Comparison of ENCODE assay signal across 2 cellular contexts in the genomic region with DNA sequence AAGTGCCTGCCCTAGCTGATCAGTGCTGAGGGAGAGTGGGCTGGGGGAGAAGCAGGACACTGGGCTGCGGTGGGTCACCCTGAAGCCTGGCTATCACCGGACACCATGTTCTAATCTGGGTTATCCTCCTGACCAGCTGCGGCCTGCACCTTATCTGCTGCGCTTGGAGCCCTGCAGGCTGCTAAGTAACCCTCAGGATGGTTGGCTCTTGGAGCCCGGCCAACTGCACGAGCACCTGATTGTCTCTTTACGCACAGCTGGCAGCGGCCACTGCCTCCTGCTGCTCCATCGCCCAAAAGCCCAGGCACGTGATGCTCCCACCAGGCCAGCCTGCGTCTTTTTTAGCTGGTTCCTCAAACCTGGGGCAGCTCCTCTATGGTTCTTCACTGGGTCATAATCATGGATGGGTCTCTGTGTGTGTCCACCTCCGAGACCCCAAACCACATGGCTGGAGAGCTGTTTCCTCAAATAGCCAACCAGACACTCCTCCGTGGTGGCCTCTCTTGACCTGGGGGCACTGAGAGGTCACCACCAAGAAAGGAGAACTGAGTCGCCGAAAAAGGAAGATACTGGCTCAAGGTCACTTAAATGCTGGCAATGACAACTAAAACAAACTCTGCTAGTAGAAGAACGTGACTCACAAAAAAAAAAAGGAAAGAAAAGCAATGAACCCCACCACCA.
TF ChIP-seq lines count a peak whose summit lies in the region.

No MANE protein-coding gene starts in this region.

TF ChIP-seq in Ishikawa, 13 proteins besides CTCF, POLR2A, EP300 and RAD21:
- TF ChIP-seq, protein P1, sequence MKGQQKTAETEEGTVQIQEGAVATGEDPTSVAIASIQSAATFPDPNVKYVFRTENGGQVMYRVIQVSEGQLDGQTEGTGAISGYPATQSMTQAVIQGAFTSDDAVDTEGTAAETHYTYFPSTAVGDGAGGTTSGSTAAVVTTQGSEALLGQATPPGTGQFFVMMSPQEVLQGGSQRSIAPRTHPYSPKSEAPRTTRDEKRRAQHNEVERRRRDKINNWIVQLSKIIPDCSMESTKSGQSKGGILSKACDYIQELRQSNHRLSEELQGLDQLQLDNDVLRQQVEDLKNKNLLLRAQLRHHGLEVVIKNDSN (IDR thresholded peaks at IDR 0.05): 0 out of 2 replicates have a peak, but pooled peaks have one; percentile 35
- no peak for TF ChIP-seq YY1 (IDR thresholded peaks at IDR 0.05; ENCODE audit: low read depth)

TF ChIP-seq in GM12878, 131 proteins besides CTCF, POLR2A, EP300 and RAD21:
- TF ChIP-seq NR2F1 (conservative IDR thresholded peaks at IDR 0.05): peak; percentile 50; the same call in 1 of the 2 replicates
- TF ChIP-seq BHLHE40 (IDR thresholded peaks at IDR 0.05; ENCODE audit: borderline replicate concordance in 1 of 2, low read depth in 2 of 2, low read length in 1 of 2): peak; percentile 38 to 76; a peak in 2 of 4 replicates
- peak; percentile 44; the same call in 1 of the 2 replicates for TF ChIP-seq ZNF384 (IDR thresholded peaks at IDR 0.05; ENCODE audit: borderline replicate concordance, low read depth, low read length)
- peak; percentile 76 for TF ChIP-seq SPI1 (IDR thresholded peaks at IDR 0.05; ENCODE audit: borderline replicate concordance, insufficient read depth, low read depth, low read length)
- peak; percentile 91; the same call in 1 of the 2 replicates for TF ChIP-seq ESRRA (IDR thresholded peaks at IDR 0.05; ENCODE audit: low read length)
- TF ChIP-seq, protein P1 (IDR thresholded peaks at IDR 0.05; ENCODE audit: borderline replicate concordance, extremely low read length, insufficient read depth, low read depth, low read length): peak; percentile 43
- no peak for TF ChIP-seq EGR1 (IDR thresholded peaks at IDR 0.05; ENCODE audit: borderline replicate concordance in 1 of 2, low read depth in 2 of 2, low read length in 2 of 2)
- no peak for TF ChIP-seq CHD2 (IDR thresholded peaks at IDR 0.05; ENCODE audit: borderline replicate concordance, low read depth, low read length)
